Comparison of ENCODE assay signal across 1 cellular context in the genomic region with DNA sequence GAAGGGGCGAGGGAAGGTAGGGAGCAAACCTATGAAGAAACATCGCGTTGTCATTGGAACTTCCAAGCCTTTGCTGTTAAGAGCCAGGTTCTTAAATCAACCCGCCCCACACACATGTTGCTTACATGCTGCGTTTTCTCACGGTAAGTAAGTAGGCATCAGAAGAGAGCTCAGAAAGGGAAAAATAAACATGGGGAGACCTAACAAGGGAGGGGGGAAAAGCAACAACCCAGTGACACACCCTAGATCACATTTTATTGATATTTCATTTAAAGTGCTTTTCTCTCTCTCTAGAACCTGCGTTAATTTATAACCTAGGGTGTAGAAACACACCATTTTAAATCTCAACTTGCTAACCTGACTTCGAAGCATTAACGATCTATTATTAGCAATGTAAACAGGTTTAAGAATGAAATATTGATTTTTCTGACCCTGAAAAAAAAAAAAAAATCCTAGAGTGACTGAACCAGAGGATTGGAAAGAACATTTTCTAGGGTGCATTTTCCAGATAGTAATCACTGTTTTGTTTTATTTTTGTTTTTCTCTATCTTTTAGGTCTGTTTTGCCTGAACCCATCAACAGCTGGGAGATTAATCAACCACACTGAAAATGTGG.
TF ChIP-seq lines count a peak whose summit lies in the region.

No MANE protein-coding gene starts in this region.

TF ChIP-seq in HEK293, 187 proteins besides CTCF, POLR2A, EP300 and RAD21 (continued from another document):
- TF ChIP-seq REST (tag by site-specific recombination; IDR thresholded peaks at IDR 0.05) (no peak), ZNF398 (tag by site-specific recombination; IDR thresholded peaks at IDR 0.05) (peak; percentile 70), GLIS2 (tag by site-specific recombination; IDR thresholded peaks at IDR 0.05) (no peak), MZF1 (tag by site-specific recombination; IDR thresholded peaks at IDR 0.05; ENCODE audit: borderline replicate concordance) (no peak), ZBTB17 (tag by site-specific recombination; IDR thresholded peaks at IDR 0.05) (peak; percentile 81), ZNF664 (tag by site-specific recombination; IDR thresholded peaks at IDR 0.05) (peak; percentile 71; the same call in 1 of the 2 replicates), ZNF274 (IDR thresholded peaks at IDR 0.05; ENCODE audit: low read length) (no peak), ZNF274 (tag by site-specific recombination; IDR thresholded peaks at IDR 0.05; ENCODE audit: borderline replicate concordance) (no peak), ZNF76 (tag by site-specific recombination; IDR thresholded peaks at IDR 0.05; ENCODE audit: borderline replicate concordance, low read depth) (peak; percentile 9; the same call in 1 of the 2 replicates), IKZF3 (tag by site-specific recombination; IDR thresholded peaks at IDR 0.05) (peak; percentile 47; the same call in 1 of the 2 replicates), SCRT2 (tag by site-specific recombination; IDR thresholded peaks at IDR 0.05) (peak; percentile 98)
- TF ChIP-seq, protein P1, sequence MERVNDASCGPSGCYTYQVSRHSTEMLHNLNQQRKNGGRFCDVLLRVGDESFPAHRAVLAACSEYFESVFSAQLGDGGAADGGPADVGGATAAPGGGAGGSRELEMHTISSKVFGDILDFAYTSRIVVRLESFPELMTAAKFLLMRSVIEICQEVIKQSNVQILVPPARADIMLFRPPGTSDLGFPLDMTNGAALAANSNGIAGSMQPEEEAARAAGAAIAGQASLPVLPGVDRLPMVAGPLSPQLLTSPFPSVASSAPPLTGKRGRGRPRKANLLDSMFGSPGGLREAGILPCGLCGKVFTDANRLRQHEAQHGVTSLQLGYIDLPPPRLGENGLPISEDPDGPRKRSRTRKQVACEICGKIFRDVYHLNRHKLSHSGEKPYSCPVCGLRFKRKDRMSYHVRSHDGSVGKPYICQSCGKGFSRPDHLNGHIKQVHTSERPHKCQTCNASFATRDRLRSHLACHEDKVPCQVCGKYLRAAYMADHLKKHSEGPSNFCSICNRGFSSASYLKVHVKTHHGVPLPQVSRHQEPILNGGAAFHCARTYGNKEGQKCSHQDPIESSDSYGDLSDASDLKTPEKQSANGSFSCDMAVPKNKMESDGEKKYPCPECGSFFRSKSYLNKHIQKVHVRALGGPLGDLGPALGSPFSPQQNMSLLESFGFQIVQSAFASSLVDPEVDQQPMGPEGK (tag by site-specific recombination; IDR thresholded peaks at IDR 0.05): peak; percentile 36; the same call in 1 of the 2 replicates
TF ChIP-seq in HEK293: peak in this region for 15.
